7 cellular contexts compared by ENCODE assay signal in genomic region chr10:92690211-92691041, GRCh38. TPM values are rescaled to one million over a fixed set of nuclear protein-coding genes. Genes with fewer than 3 reads are reported as not detected.
DNase-seq lines count a peak whose midpoint lies in the region; ATAC-seq and TF ChIP-seq lines count a peak whose summit lies in the region.

No MANE protein-coding gene starts in this region.

- peak; percentile 9 for TF ChIP-seq CTCF in endodermal cell (conservative IDR thresholded peaks at IDR 0.05)
- no peak for TF ChIP-seq CTCF in mucosa of descending colon (IDR thresholded peaks at IDR 0.05)

- intact Hi-C loops in mucosa of descending colon (cut with DNase I, micrococcal nuclease) = no loop called here

- H3K4me1 ChIP-seq in endodermal cell (ENCODE audit: control insufficient read depth, insufficient read depth, low read length) (peaks cover 5% of the 10 kb centered on the region), mucosa of descending colon (ENCODE audit: low read depth) (no peaks in the 10 kb centered on the region)

- H3K9me3 ChIP-seq in endodermal cell (ENCODE audit: control insufficient read depth, low read length) = peaks cover 11% of the 10 kb centered on the region
- H3K9me3 ChIP-seq in mucosa of descending colon = no peaks in the 10 kb centered on the region

- peaks cover 47% of the 10 kb centered on the region for H3K27me3 Mint-ChIP-seq in endodermal cell (ENCODE audit: insufficient read depth)

- 0 to 1% methylated on average over 44 to 77 of the region's 77 CpGs for WGBS in endodermal cell (ENCODE audit: insufficient coverage in 1 of 2, insufficient read length in 1 of 2), 2 experiments

- peaks cover 50% of the 10 kb centered on the region for H3K27me3 ChIP-seq in endodermal cell (ENCODE audit: control insufficient read depth, insufficient read depth, low read length, poor library complexity, severe bottlenecking)

- no peak overlapping the region for H3K27ac ChIP-seq in endodermal cell (ENCODE audit: low read depth, low read length)

- DNase-seq in NCI-H2227 (lab: John Stamatoyannopoulos, UW; ENCODE audit: unreplicated experiment) = peak; percentile 37
- DNase-seq in activated CD8-positive, alpha-beta memory T cell treated with anti-CD3 and anti-CD28 coated beads for 4 hours (ENCODE audit: low read depth in 2 of 2) = peak; percentile 36 to 55
- peak; percentile 80 for DNase-seq in endodermal cell
- DNase-seq in mucosa of descending colon = peak; percentile 35 to 80 (median 72)
- peak; percentile 57 for DNase-seq in stimulated activated naive CD4-positive, alpha-beta T cell treated with Interleukin-2 at 50 U/mL for 16 hours (lab: John Stamatoyannopoulos, UW)
- DNase-seq in COR-L47 (lab: John Stamatoyannopoulos, UW) = no peak

- H3K9me3 Mint-ChIP-seq in endodermal cell = peaks cover 10% of the 10 kb centered on the region

- H3K4me3 ChIP-seq in endodermal cell (ENCODE audit: low read length) = peak overlapping the region; percentile 89
- H3K4me3 ChIP-seq in mucosa of descending colon = peak overlapping the region; percentile 33

- H3K27ac Mint-ChIP-seq in endodermal cell = peak overlapping the region; percentile 85

- H3K36me3 ChIP-seq in endodermal cell (ENCODE audit: control insufficient read depth, insufficient read depth, low read length) (peaks cover 29% of the 10 kb centered on the region), mucosa of descending colon (ENCODE audit: low read depth) (no peaks in the 10 kb centered on the region)

- H3K9ac ChIP-seq in endodermal cell (ENCODE audit: extremely low read depth, low read length, poor library complexity, severe bottlenecking) = peak overlapping the region; percentile 68

- ATAC-seq in GM21390 (IDR thresholded peaks at IDR 0.05; ENCODE audit: unreplicated experiment) (peak; percentile 23), mucosa of descending colon (peak; percentile 59)

- H3K36me3 Mint-ChIP-seq in endodermal cell (ENCODE audit: low read depth) = peaks cover 37% of the 10 kb centered on the region

- peak overlapping the region; percentile 97 for H3K4me3 Mint-ChIP-seq in endodermal cell

- peaks cover 27% of the 10 kb centered on the region for H3K4me1 Mint-ChIP-seq in endodermal cell

RNA-seq across cellular contexts. Expression of gene HHEX, which starts 0.7 kb away (rescaled TPM):
- 100 to 1,000 TPM in 1 of 2 donors, 10 to 100 TPM in 1; 96.5 to 113 TPM for total RNA-seq in endodermal cell
- polyA plus RNA-seq in endodermal cell (2013, experiment 1 of 2) = 10.3 TPM
- polyA plus RNA-seq in endodermal cell (2013, experiment 2 of 2) = 10.7 TPM
- total RNA-seq in mucosa of descending colon = 1 to 10 TPM; 3.5 to 8.8 (median 4.0) TPM

Comparison
In these comparisons a context has a peak if more than half of its experiments do, and no peak if none do; other contexts are left out.
1. RNA of gene HHEX, which starts 0.7 kb away (total RNA-seq): 96.5 to 113 TPM in endodermal cell; 3.5 to 8.8 TPM in mucosa of descending colon; every median in the first group is over 4 times any median in the second.